In genomic region chr6:133964052-133964451, GRCh38 we compare ENCODE assay signal across 16 cellular contexts. TPM values are rescaled to one million over a fixed set of nuclear protein-coding genes. Genes with fewer than 3 reads are reported as not detected.
A peak's percentile ranks its signal among the peaks of the same experiment; 100 is the strongest.
DNase-seq lines count a peak whose midpoint lies in the region; ATAC-seq, FAIRE-seq and TF ChIP-seq lines count a peak whose summit lies in the region.
"Had no signal": no experiment of that assay in that cellular context is flagged by ENCODE, and none has a peak within 500 bp of the region (broad histone marks: within the 10 kb centered on the region; RNA-seq: fewer than 3 reads in every experiment).

No MANE protein-coding gene starts in this region.

- TF ChIP-seq CTCF in MCF 10A (IDR thresholded peaks at IDR 0.05; ENCODE audit: unreplicated experiment): no peak
- no peak for TF ChIP-seq CTCF in breast epithelium (IDR thresholded peaks at IDR 0.05)
- no peak for TF ChIP-seq CTCF in fibroblast of villous mesenchyme (IDR thresholded peaks at IDR 0.05; ENCODE audit: insufficient read depth, low read depth, low read length)
- no peak for TF ChIP-seq CTCF in glutamatergic neuron (IDR thresholded peaks at IDR 0.05; ENCODE audit: partially characterized antibody, unreplicated experiment)

- H3K36me3 Mint-ChIP-seq in MCF 10A (ENCODE audit: insufficient read depth, unreplicated experiment) (peaks cover 12% of the 10 kb centered on the region), glutamatergic neuron (ENCODE audit: unreplicated experiment) (no peaks in the 10 kb centered on the region)
- H3K36me3 Mint-ChIP-seq in activated T-helper 17 cell treated with anti-CD3 and anti-CD28 coated beads, Interleukin-2, amount 50 U/mL, for 72 hours (ENCODE audit: low read depth): no peaks in the 10 kb centered on the region
- H3K36me3 Mint-ChIP-seq: natural killer cell treated with Interleukin-12 subunit alpha and Interleukin-12 subunit beta and Interleukin-15 and Interleukin-18, amount 100 ng/mL, for 72 hours had no signal

- H3K4me3 Mint-ChIP-seq in MCF 10A (ENCODE audit: unreplicated experiment): no peak overlapping the region
- no peak overlapping the region for H3K4me3 Mint-ChIP-seq in activated T-helper 17 cell treated with anti-CD3 and anti-CD28 coated beads, Interleukin-2, amount 50 U/mL, for 72 hours
- no peak overlapping the region for H3K4me3 Mint-ChIP-seq in glutamatergic neuron (ENCODE audit: unreplicated experiment)
- H3K4me3 Mint-ChIP-seq: natural killer cell treated with Interleukin-12 subunit alpha and Interleukin-12 subunit beta and Interleukin-15 and Interleukin-18, amount 100 ng/mL, for 72 hours had no signal

- CTCF ChIA-PET in MCF 10A (lab: Yijun Ruan, JAX): interaction anchor here (0.7 to 8.3 kb wide), 5 partner anchors 9 to 538 kb away, joined by 3 to 72 read pairs (median 4); no protein-coding TSS in a partner anchor

- intact Hi-C loops in MCF 10A (cut with micrococcal nuclease): no loop called here
- intact Hi-C loops in breast epithelium (cut with DNase I; ENCODE audit: low total_unique reads): no loop called here

- DNase-seq in MCF 10A (ENCODE audit: unreplicated experiment) (peak; percentile 82), breast epithelium (ENCODE audit: low spot score in 2 of 2) (no peak), fibroblast of villous mesenchyme (ENCODE audit: low read depth) (peak; percentile 58), urothelium cell line (ENCODE audit: low spot score) (peak; percentile 38), glutamatergic neuron (no peak)
- DNase-seq: NCI-H2029 treated with DMSO at 0.1 percent for 48 hours had no signal

- H3K9me3 ChIP-seq in breast epithelium: no peaks in the 10 kb centered on the region
- H3K9me3 ChIP-seq: esophagus muscularis mucosa, vagina had no signal

- no peaks in the 10 kb centered on the region for H3K36me3 ChIP-seq in breast epithelium
- H3K36me3 ChIP-seq: cardiac muscle cell, esophagus muscularis mucosa, vagina had no signal

- no peak for FAIRE-seq in urothelium cell line (lab: Jason Lieb, UNC)
- FAIRE-seq: keratinocyte had no signal

- POLR2A ChIA-PET in MCF 10A (lab: Yijun Ruan, JAX): interaction anchor here (0.6 to 4.5 kb wide), 5 partner anchors 11 to 826 kb away, joined by 3 to 54 read pairs (median 4); partner anchors contain the start of gene TBPL1

- H3K27me3 Mint-ChIP-seq in MCF 10A (ENCODE audit: insufficient read depth, unreplicated experiment) (no peaks in the 10 kb centered on the region), glutamatergic neuron (ENCODE audit: unreplicated experiment) (no peaks in the 10 kb centered on the region)
- no peaks in the 10 kb centered on the region for H3K27me3 Mint-ChIP-seq in activated T-helper 17 cell treated with anti-CD3 and anti-CD28 coated beads, Interleukin-2, amount 50 U/mL, for 72 hours
- H3K27me3 Mint-ChIP-seq: natural killer cell treated with Interleukin-12 subunit alpha and Interleukin-12 subunit beta and Interleukin-15 and Interleukin-18, amount 100 ng/mL, for 72 hours had no signal

- H3K27ac ChIP-seq in breast epithelium: no peak overlapping the region
- H3K27ac ChIP-seq: BLaER1 treated with 17β-estradiol and CSF1 and Interleukin-3, amounts not matched to agents 10 nM and 100 nM; cardiac muscle cell; esophagus muscularis mucosa; skin epidermis; vagina had no signal

- no peak for TF ChIP-seq POLR2A in breast epithelium (IDR thresholded peaks at IDR 0.05)

- no peaks in the 10 kb centered on the region for H3K27me3 ChIP-seq in breast epithelium
- H3K27me3 ChIP-seq: BLaER1 treated with 17β-estradiol and CSF1 and Interleukin-3, amounts not matched to agents 10 nM and 100 nM; cardiac muscle cell; esophagus muscularis mucosa; vagina had no signal

- no peak overlapping the region for H3K4me3 ChIP-seq in breast epithelium
- H3K4me3 ChIP-seq in fibroblast of villous mesenchyme (ENCODE audit: low read depth, low read length): no peak overlapping the region
- H3K4me3 ChIP-seq: BLaER1 treated with 17β-estradiol and CSF1 and Interleukin-3, amounts not matched to agents 10 nM and 100 nM; cardiac muscle cell; esophagus muscularis mucosa; skin epidermis; vagina had no signal

- H3K27ac Mint-ChIP-seq in MCF 10A (ENCODE audit: low read depth, unreplicated experiment) (peak overlapping the region; percentile 22), glutamatergic neuron (ENCODE audit: unreplicated experiment) (no peak overlapping the region)
- peak overlapping the region; percentile 52 for H3K27ac Mint-ChIP-seq in activated T-helper 17 cell treated with anti-CD3 and anti-CD28 coated beads, Interleukin-2, amount 50 U/mL, for 72 hours
- H3K27ac Mint-ChIP-seq: natural killer cell treated with Interleukin-12 subunit alpha and Interleukin-12 subunit beta and Interleukin-15 and Interleukin-18, amount 100 ng/mL, for 72 hours had no signal

- no peaks in the 10 kb centered on the region for H3K4me1 ChIP-seq in breast epithelium

- H3K4me1 Mint-ChIP-seq in MCF 10A (ENCODE audit: insufficient read depth, unreplicated experiment) (peaks cover 31% of the 10 kb centered on the region), glutamatergic neuron (ENCODE audit: low read depth, unreplicated experiment) (peaks cover 38% of the 10 kb centered on the region)
- peaks cover 38% of the 10 kb centered on the region for H3K4me1 Mint-ChIP-seq in activated T-helper 17 cell treated with anti-CD3 and anti-CD28 coated beads, Interleukin-2, amount 50 U/mL, for 72 hours

- H3K9me3 Mint-ChIP-seq in MCF 10A (ENCODE audit: unreplicated experiment) (no peaks in the 10 kb centered on the region), glutamatergic neuron (ENCODE audit: unreplicated experiment) (peaks cover 2% of the 10 kb centered on the region)
- H3K9me3 Mint-ChIP-seq in activated T-helper 17 cell treated with anti-CD3 and anti-CD28 coated beads, Interleukin-2, amount 50 U/mL, for 72 hours: no peaks in the 10 kb centered on the region
- H3K9me3 Mint-ChIP-seq: natural killer cell treated with Interleukin-12 subunit alpha and Interleukin-12 subunit beta and Interleukin-15 and Interleukin-18, amount 100 ng/mL, for 72 hours had no signal

- BruUV-seq in MCF 10A (replicated peaks; lab: Mats Ljungman, UMichigan): no TSS peak

- peak; percentile 90 for ATAC-seq in activated T-helper 17 cell treated with anti-CD3 and anti-CD28 coated beads, Interleukin-2, amount 50 U/mL, for 72 hours (replicated peaks)
- ATAC-seq in GM19395 (IDR thresholded peaks at IDR 0.05; ENCODE audit: unreplicated experiment) (no peak), HG02973 (IDR thresholded peaks at IDR 0.05; ENCODE audit: unreplicated experiment) (no peak)

RNA-seq across cellular contexts. Expression of gene TBPL1, which starts 11.0 kb away (rescaled TPM):
- total RNA-seq in MCF 10A (2022) (40.9 and 51.8 TPM in 2 replicates), breast epithelium (10 to 100 TPM; 10.2 to 16.4 (median 15.4) TPM), fibroblast of villous mesenchyme (6.4 and 18.6 TPM in 2 replicates), glutamatergic neuron (ENCODE audit: unreplicated experiment) (156 TPM)
- total RNA-seq in activated T-helper 17 cell treated with anti-CD3 and anti-CD28 coated beads, Interleukin-2, amount 50 U/mL, for 72 hours: 10 to 100 TPM; 14.7 to 25.8 TPM

Comparison
In these comparisons a context has a peak if more than half of its experiments do, and no peak if none do; other contexts are left out.
1. DNase-seq: peak in MCF 10A (single experiment), fibroblast of villous mesenchyme (single experiment) and urothelium cell line (single experiment); none in breast epithelium (0 of 2) and glutamatergic neuron (single experiment).